8 cellular contexts compared by ENCODE assay signal in the genomic region with DNA sequence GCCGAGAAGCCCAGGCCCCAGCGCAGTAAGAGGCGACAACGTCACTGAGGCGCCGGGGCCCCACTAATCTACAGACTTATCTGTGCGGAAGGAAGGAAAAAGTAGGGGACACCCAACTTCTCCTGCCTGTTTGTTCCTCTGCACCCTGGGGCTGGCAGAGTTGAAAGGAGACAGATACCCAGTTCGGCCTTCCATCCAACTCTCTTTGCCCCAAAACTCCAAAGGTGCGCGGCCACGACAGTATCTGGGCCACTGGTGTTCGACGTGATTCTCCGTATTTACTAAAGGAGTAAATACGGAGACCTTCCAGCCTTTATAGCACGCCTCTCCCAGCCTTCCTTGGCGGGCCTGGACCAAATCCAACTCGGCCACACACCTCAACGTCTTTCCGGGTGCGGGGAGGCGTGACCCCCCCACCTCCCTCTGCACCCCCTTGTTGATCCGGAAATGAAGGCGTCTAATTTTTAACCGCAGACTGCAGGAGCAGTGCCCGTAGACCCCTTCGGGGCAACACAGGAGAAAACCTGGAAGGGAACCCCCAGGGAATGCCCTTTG. TPM values are rescaled to one million over a fixed set of nuclear protein-coding genes. Genes with fewer than 3 reads are reported as not detected.
A peak's percentile ranks its signal among the peaks of the same experiment; 100 is the strongest.
DNase-seq lines count a peak whose midpoint lies in the region; ATAC-seq and TF ChIP-seq lines count a peak whose summit lies in the region.

No MANE protein-coding gene starts in this region.

- DNase-seq in NCI-H82 (lab: John Stamatoyannopoulos, UW), result peak; percentile 46
- no peak for DNase-seq in NCI-H82 treated with DMSO at 0.1 percent for 48 hours (lab: John Stamatoyannopoulos, UW; ENCODE audit: unreplicated experiment)
- peak; percentile 60 for DNase-seq in OCI-M1 (lab: John Stamatoyannopoulos, UW)
- DNase-seq in astrocyte of the cerebellum (ENCODE audit: low read depth), result no peak
- no peak for DNase-seq in kidney epithelial cell (ENCODE audit: low read depth)
- DNase-seq in stimulated activated naive CD8-positive, alpha-beta T cell treated with anti-CD3 and anti-CD28 coated beads, Interleukin-15, Interleukin-2, amounts not matched to agents 100 U/mL and 50 U/mL, for 24 hours, result peak; percentile 49

- H3K27me3 ChIP-seq in kidney epithelial cell (ENCODE audit: control insufficient read depth, insufficient read depth, low read length), result no peaks in the 10 kb centered on the region

- H3K4me3 ChIP-seq in astrocyte of the cerebellum (ENCODE audit: low read depth, low read length), result peak overlapping the region; percentile 90
- peak overlapping the region; percentile 91 for H3K4me3 ChIP-seq in kidney epithelial cell (ENCODE audit: low read depth, low read length)

- no peak for TF ChIP-seq CTCF in astrocyte of the cerebellum (IDR thresholded peaks at IDR 0.05; ENCODE audit: low read depth, low read length, missing control alignments)
- TF ChIP-seq CTCF in kidney epithelial cell (IDR thresholded peaks at IDR 0.05; ENCODE audit: insufficient read depth, low read length, poor library complexity, severe bottlenecking), result no peak

- H3K36me3 ChIP-seq in kidney epithelial cell (ENCODE audit: control insufficient read depth, insufficient read depth, low read length), result peaks cover 3% of the 10 kb centered on the region

- in situ Hi-C loops in astrocyte of the cerebellum (cut with HindIII; ENCODE audit: low sequenced_read_pairs), result no loop called here

- no peak for ATAC-seq in stimulated activated naive CD8-positive, alpha-beta T cell treated with anti-CD3 and anti-CD28 coated beads, Interleukin-15, Interleukin-2, amounts not matched to agents 100 U/mL and 50 U/mL, for 24 hours
- no peak for ATAC-seq in esophagus mucosa
- ATAC-seq in GM19023 (IDR thresholded peaks at IDR 0.05; ENCODE audit: unreplicated experiment), result no peak

RNA-seq across cellular contexts. Expression of gene SMAD7, which starts 1.6 kb away (rescaled TPM):
- total RNA-seq in kidney epithelial cell (54.3 and 68.1 TPM in 2 replicates), esophagus mucosa (3.7 TPM)

Comparison
In these comparisons a context has a peak if more than half of its experiments do, and no peak if none do; other contexts are left out.
1. DNase-seq: peak in NCI-H82 (single experiment), OCI-M1 (single experiment) and stimulated activated naive CD8-positive, alpha-beta T cell treated with anti-CD3 and anti-CD28 coated beads, Interleukin-15, Interleukin-2, amounts not matched to agents 100 U/mL and 50 U/mL, for 24 hours (single experiment); none in NCI-H82 treated with DMSO at 0.1 percent for 48 hours (single experiment), astrocyte of the cerebellum (single experiment) and kidney epithelial cell (single experiment).
2. RNA of gene SMAD7, which starts 1.6 kb away (total RNA-seq): 54.3 to 68.1 TPM in kidney epithelial cell; 3.7 TPM in esophagus mucosa (single experiment); every median in the first group is over 10 times any median in the second.